ENCODE assay signal across 1 cellular context in genomic region chr3:53072653-53073552, GRCh38.
TF ChIP-seq lines count a peak whose summit lies in the region.

No MANE protein-coding gene starts in this region.

TF ChIP-seq in HepG2, 621 proteins besides CTCF, POLR2A, EP300 and RAD21 (continued from another document and continues in another):
- TF ChIP-seq AKAP8 (CRISPR knock-in tag; IDR thresholded peaks at IDR 0.05) (no peak), ZC3H13 (CRISPR knock-in tag; IDR thresholded peaks at IDR 0.05) (0 out of 2 replicates have a peak, but pooled peaks have one; percentile 23), PHF20 (CRISPR knock-in tag; IDR thresholded peaks at IDR 0.05) (peak; percentile 73), FOXO1 (CRISPR knock-in tag; IDR thresholded peaks at IDR 0.05) (peak; percentile 50; the same call in 1 of the 2 replicates), ZBTB26 (CRISPR knock-in tag; IDR thresholded peaks at IDR 0.05; ENCODE audit: borderline replicate concordance) (no peak; the same call in 1 of the 2 replicates), ZNF207 (IDR thresholded peaks at IDR 0.05; ENCODE audit: borderline replicate concordance) (no peak), IKZF5 (CRISPR knock-in tag; IDR thresholded peaks at IDR 0.05) (peak; percentile 16; the same call in 1 of the 2 replicates), HNF4A (CRISPR knock-in tag; IDR thresholded peaks at IDR 0.05) (peak; percentile 79), AHDC1 (CRISPR knock-in tag; IDR thresholded peaks at IDR 0.05; ENCODE audit: borderline replicate concordance) (peak; percentile 64; the same call in 1 of the 2 replicates), ZBTB44 (CRISPR knock-in tag; IDR thresholded peaks at IDR 0.05) (0 out of 2 replicates have a peak, but pooled peaks have one; percentile 57), ZNF160 (CRISPR knock-in tag; IDR thresholded peaks at IDR 0.05) (peak; percentile 65; the same call in 1 of the 2 replicates), SNAPC4 (CRISPR knock-in tag; IDR thresholded peaks at IDR 0.05) (peak; percentile 74; the same call in 1 of the 2 replicates), PAWR (CRISPR knock-in tag; IDR thresholded peaks at IDR 0.05; ENCODE audit: borderline replicate concordance) (no peak), ZHX2 (IDR thresholded peaks at IDR 0.05; ENCODE audit: low read depth) (0 out of 2 replicates have a peak, but pooled peaks have one; percentile 14), ZHX2 (CRISPR knock-in tag; IDR thresholded peaks at IDR 0.05; ENCODE audit: borderline replicate concordance) (no peak), NFIB (CRISPR knock-in tag; IDR thresholded peaks at IDR 0.05; ENCODE audit: borderline replicate concordance) (no peak), FOXA3 (CRISPR knock-in tag; IDR thresholded peaks at IDR 0.05) (peak; percentile 45; the same call in 1 of the 2 replicates), CCAR2 (optimal IDR thresholded peaks at IDR 0.05; ENCODE audit: low read depth, low read length) (no peak), KLF6 (CRISPR knock-in tag; IDR thresholded peaks at IDR 0.05) (0 out of 2 replicates have a peak, but pooled peaks have one; percentile 47), POLR2G (IDR thresholded peaks at IDR 0.05; ENCODE audit: low read depth, low read length) (peak; percentile 84), ZNF792 (CRISPR knock-in tag; IDR thresholded peaks at IDR 0.05) (peak; percentile 38; the same call in 1 of the 2 replicates), MIER3 (CRISPR knock-in tag; IDR thresholded peaks at IDR 0.05; ENCODE audit: borderline replicate concordance) (peak; percentile 68; the same call in 1 of the 2 replicates), NRL (CRISPR knock-in tag; IDR thresholded peaks at IDR 0.05; ENCODE audit: borderline replicate concordance) (peak; percentile 84; the same call in 1 of the 2 replicates), ZBTB3 (CRISPR knock-in tag; IDR thresholded peaks at IDR 0.05; ENCODE audit: borderline replicate concordance, low read depth) (0 out of 2 replicates have a peak, but pooled peaks have one; percentile 54), PITX1 (CRISPR knock-in tag; IDR thresholded peaks at IDR 0.05) (peak; percentile 39; the same call in 1 of the 2 replicates), ZNF629 (CRISPR knock-in tag; conservative IDR thresholded peaks at IDR 0.05) (peak; percentile 37; the same call in 1 of the 2 replicates), ZNF30 (CRISPR knock-in tag; IDR thresholded peaks at IDR 0.05) (no peak), ZNF703 (CRISPR knock-in tag; IDR thresholded peaks at IDR 0.05; ENCODE audit: borderline replicate concordance) (peak; percentile 52; the same call in 1 of the 2 replicates), ETS1 (CRISPR knock-in tag; IDR thresholded peaks at IDR 0.05) (no peak), NR2F6 (IDR thresholded peaks at IDR 0.05) (no peak), NR2F6 (CRISPR knock-in tag; IDR thresholded peaks at IDR 0.05) (peak; percentile 48), ETV6 (CRISPR knock-in tag; conservative IDR thresholded peaks at IDR 0.05) (peak; percentile 63; the same call in 1 of the 2 replicates), ZNF230 (CRISPR knock-in tag; IDR thresholded peaks at IDR 0.05) (no peak), ZMAT3 (CRISPR knock-in tag; conservative IDR thresholded peaks at IDR 0.05) (0 out of 2 replicates have a peak, but pooled peaks have one; percentile 35)
